In the genomic region with DNA sequence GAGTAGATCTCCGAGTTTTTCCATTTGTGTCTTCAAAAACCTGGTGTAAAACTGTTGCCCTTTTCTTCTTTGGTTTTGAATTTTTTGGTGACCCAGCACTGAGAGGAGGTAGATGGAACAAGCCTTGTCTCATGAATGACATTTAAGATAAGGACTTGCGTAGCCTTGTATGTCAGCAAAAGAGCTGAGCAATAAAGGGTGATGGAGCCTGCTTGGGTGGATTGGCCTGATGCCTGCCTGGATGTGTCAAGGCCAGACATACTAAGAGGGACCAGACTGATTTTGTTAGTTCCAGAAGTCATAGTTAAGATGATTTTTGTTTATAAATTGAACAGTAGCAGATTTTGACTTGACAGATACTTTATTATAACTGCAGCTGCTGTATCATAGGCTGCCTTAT, we compare ENCODE assay signal across 33 cellular contexts.
"Had no signal": no experiment of that assay in that cellular context is flagged by ENCODE, and none has a peak within 500 bp of the region (broad histone marks: within the 10 kb centered on the region; RNA-seq: fewer than 3 reads in every experiment).

No MANE protein-coding gene starts in this region.

- FAIRE-seq: urothelium cell line had no signal

- H3K79me2 ChIP-seq: parathyroid adenoma had no signal

- H3K9ac ChIP-seq: parathyroid adenoma had no signal

- H3K4me1 Mint-ChIP-seq: naive thymus-derived CD8-positive, alpha-beta T cell; nephron progenitor cell; neural crest cell; stimulated activated memory B cell treated with anti-CD40 and anti-IgM and Interleukin-4, amounts not matched to agents 10 μg/mL and 1 μg/mL and 100 μg/mL, for 72 hours; stimulated activated naive CD8-positive, alpha-beta T cell treated with anti-CD3 and anti-CD28 coated beads, Interleukin-15, amount 100 ng/mL, for 72 hours had no signal

- H2AFZ ChIP-seq: parathyroid adenoma had no signal

- H3K27me3 ChIP-seq: neutrophil, right lobe of liver, sigmoid colon, spleen, thyroid gland, tibial nerve, upper lobe of left lung, vagina had no signal

- H3K4me3 ChIP-seq: psoas muscle, right lobe of liver, sigmoid colon, skin epidermis, smooth muscle cell, spleen, thoracic aorta, thyroid gland, tibial nerve, upper lobe of left lung, vagina had no signal

- H3K4me1 ChIP-seq: parathyroid adenoma, psoas muscle, right lobe of liver, sigmoid colon, spleen, thyroid gland, tibial nerve, upper lobe of left lung, vagina had no signal

- H3K9me3 ChIP-seq: neutrophil, psoas muscle, right lobe of liver, sigmoid colon, spleen, thoracic aorta, thyroid gland, tibial nerve, upper lobe of left lung, vagina had no signal

- H3K4me3 Mint-ChIP-seq: naive thymus-derived CD8-positive, alpha-beta T cell; natural killer cell treated with Interleukin-12 subunit alpha and Interleukin-12 subunit beta and Interleukin-15 and Interleukin-18, amount 100 ng/mL, for 72 hours; nephron progenitor cell; neural crest cell; stimulated activated memory B cell treated with anti-CD40 and anti-IgM and Interleukin-4, amounts not matched to agents 10 μg/mL and 1 μg/mL and 100 μg/mL, for 72 hours; stimulated activated naive CD8-positive, alpha-beta T cell treated with anti-CD3 and anti-CD28 coated beads, Interleukin-15, amount 100 ng/mL, for 72 hours had no signal

- DNase-seq: naive thymus-derived CD8-positive, alpha-beta T cell; nephron progenitor cell; nucleus accumbens; posterior cingulate gyrus; psoas muscle; right cardiac atrium; right lobe of liver; sigmoid colon; spleen; stimulated activated CD4-positive, alpha-beta T cell treated with anti-CD3 and anti-CD28 coated beads, Interleukin-12 subunit alpha, Interleukin-12 subunit beta, amount 100 ng/mL, for 4 hours; stimulated activated CD4-positive, alpha-beta T cell treated with anti-CD3 and anti-CD28 coated beads, Interleukin-1b, Interleukin-23, amount 100 ng/mL, for 48 hours; stimulated activated CD4-positive, alpha-beta T cell treated with anti-CD3 and anti-CD28 coated beads, Interleukin-4, amount 100 ng/mL, for 1 hour; stimulated activated CD4-positive, alpha-beta T cell treated with anti-CD3 and anti-CD28 coated beads, Interleukin-4, amount 100 ng/mL, for 4 hours; stimulated activated CD8-positive, alpha-beta memory T cell treated with anti-CD3 and anti-CD28 coated beads, Interleukin-4, amount 100 ng/mL, for 48 hours; stimulated activated naive CD4-positive, alpha-beta T cell; stimulated activated naive CD8-positive, alpha-beta T cell treated with anti-CD3 and anti-CD28 coated beads, Interleukin-15, amount 100 ng/mL, for 72 hours; stimulated activated naive CD8-positive, alpha-beta T cell treated with anti-CD3 and anti-CD28 coated beads, Interleukin-15, Interleukin-2, amounts not matched to agents 100 U/mL and 50 U/mL, for 24 hours; substantia nigra; thyroid gland; trophoblast cell; upper lobe of left lung had no signal

- H3K9me3 Mint-ChIP-seq: naive thymus-derived CD8-positive, alpha-beta T cell; natural killer cell treated with Interleukin-12 subunit alpha and Interleukin-12 subunit beta and Interleukin-15 and Interleukin-18, amount 100 ng/mL, for 72 hours; nephron progenitor cell; neural crest cell; stimulated activated memory B cell treated with anti-CD40 and anti-IgM and Interleukin-4, amounts not matched to agents 10 μg/mL and 1 μg/mL and 100 μg/mL, for 72 hours; stimulated activated naive CD8-positive, alpha-beta T cell treated with anti-CD3 and anti-CD28 coated beads, Interleukin-15, amount 100 ng/mL, for 72 hours had no signal

- H3K27ac Mint-ChIP-seq: naive thymus-derived CD8-positive, alpha-beta T cell; natural killer cell treated with Interleukin-12 subunit alpha and Interleukin-12 subunit beta and Interleukin-15 and Interleukin-18, amount 100 ng/mL, for 72 hours; nephron progenitor cell; progenitor cell of endocrine pancreas; stimulated activated memory B cell treated with anti-CD40 and anti-IgM and Interleukin-4, amounts not matched to agents 10 μg/mL and 1 μg/mL and 100 μg/mL, for 72 hours had no signal

- H3K27me3 Mint-ChIP-seq: naive thymus-derived CD8-positive, alpha-beta T cell; natural killer cell treated with Interleukin-12 subunit alpha and Interleukin-12 subunit beta and Interleukin-15 and Interleukin-18, amount 100 ng/mL, for 72 hours; progenitor cell of endocrine pancreas; stimulated activated memory B cell treated with anti-CD40 and anti-IgM and Interleukin-4, amounts not matched to agents 10 μg/mL and 1 μg/mL and 100 μg/mL, for 72 hours; stimulated activated naive CD8-positive, alpha-beta T cell treated with anti-CD3 and anti-CD28 coated beads, Interleukin-15, amount 100 ng/mL, for 72 hours had no signal

- H3K36me3 ChIP-seq: neutrophil, right lobe of liver, thoracic aorta, thyroid gland had no signal

- ATAC-seq: naive thymus-derived CD8-positive, alpha-beta T cell; right cardiac atrium; right lobe of liver; stimulated activated memory B cell treated with anti-CD40 and anti-IgM and Interleukin-4, amounts not matched to agents 10 μg/mL and 1 μg/mL and 100 μg/mL, for 72 hours; stimulated activated naive CD8-positive, alpha-beta T cell treated with anti-CD3 and anti-CD28 coated beads, Interleukin-15, amount 100 ng/mL, for 72 hours; stimulated activated naive CD8-positive, alpha-beta T cell treated with anti-CD3 and anti-CD28 coated beads, Interleukin-15, Interleukin-2, amounts not matched to agents 100 U/mL and 50 U/mL, for 24 hours had no signal

- H3K4me2 ChIP-seq: smooth muscle cell had no signal

- H3K27ac ChIP-seq: neutrophil, parathyroid adenoma, psoas muscle, right lobe of liver, sigmoid colon, skin epidermis, spleen, thoracic aorta, thyroid gland, tibial nerve, upper lobe of left lung, vagina had no signal
